In the genomic region with DNA sequence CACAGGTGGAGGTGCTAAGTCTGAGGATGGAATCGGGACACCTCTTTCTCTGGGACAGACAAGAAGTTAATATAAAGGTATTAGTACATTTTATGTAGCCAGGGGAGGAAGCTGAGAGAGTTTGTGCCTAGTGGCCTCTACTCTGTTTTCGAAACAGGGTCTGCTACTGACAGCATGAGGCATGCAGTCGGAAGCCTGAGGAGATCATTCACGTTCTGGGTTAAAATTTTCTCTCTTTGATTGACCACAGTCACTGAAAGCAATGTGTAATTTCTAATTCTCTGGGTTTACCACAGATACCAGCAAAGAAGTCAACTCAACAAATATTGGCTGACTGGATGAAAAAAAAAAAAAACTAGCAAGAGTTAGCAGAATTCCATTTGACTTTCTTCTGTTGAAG, we compare ENCODE assay signal across 32 cellular contexts. TPM values are rescaled to one million over a fixed set of nuclear protein-coding genes. Genes with fewer than 3 reads are reported as not detected.
DNase-seq lines count a peak whose midpoint lies in the region; ATAC-seq lines count a peak whose summit lies in the region.
"Had no signal": no experiment of that assay in that cellular context is flagged by ENCODE, and none has a peak within 500 bp of the region (broad histone marks: within the 10 kb centered on the region; RNA-seq: fewer than 3 reads in every experiment).

No MANE protein-coding gene starts in this region.

- H3K9me3 Mint-ChIP-seq in activated naive CD4-positive, alpha-beta T cell treated with anti-CD3 and anti-CD28 coated beads, Interleukin-2, amount 10 ng/mL, durations not matched to agents 7 days and 5 days = no peaks in the 10 kb centered on the region
- H3K9me3 Mint-ChIP-seq in activated naive CD4-positive, alpha-beta T cell treated with anti-CD3 and anti-CD28 coated beads for 36 hours = no peaks in the 10 kb centered on the region
- no peaks in the 10 kb centered on the region for H3K9me3 Mint-ChIP-seq in central memory CD8-positive, alpha-beta T cell
- no peaks in the 10 kb centered on the region for H3K9me3 Mint-ChIP-seq in stimulated activated memory B cell treated with anti-CD40 and anti-IgM and Interleukin-4, amounts not matched to agents 10 μg/mL and 1 μg/mL and 100 μg/mL, for 72 hours
- H3K9me3 Mint-ChIP-seq: CD14-positive monocyte; natural killer cell; stimulated activated naive B cell treated with anti-CD40 and anti-IgM and Interleukin-4, amounts not matched to agents 10 μg/mL and 1 μg/mL and 100 μg/mL, for 72 hours had no signal

- H3K4me3 ChIP-seq in SK-N-MC (no peak overlapping the region), right cardiac atrium (ENCODE audit: low read length) (no peak overlapping the region)
- H3K4me3 ChIP-seq: ascending aorta, esophagus squamous epithelium, lower lobe of right lung, PC-9, thoracic aorta, uterus had no signal

- peaks cover 2% of the 10 kb centered on the region for H3K4me1 ChIP-seq in right cardiac atrium (ENCODE audit: control insufficient read depth, insufficient read depth, low read length)
- H3K4me1 ChIP-seq: ascending aorta, foreskin keratinocyte, lower lobe of right lung, uterus had no signal

- no peak overlapping the region for H3K9ac ChIP-seq in SK-N-MC (ENCODE audit: insufficient read length)

- no peak overlapping the region for H3K4me3 Mint-ChIP-seq in activated naive CD4-positive, alpha-beta T cell treated with anti-CD3 and anti-CD28 coated beads, Interleukin-2, amount 10 ng/mL, durations not matched to agents 7 days and 5 days
- H3K4me3 Mint-ChIP-seq in activated naive CD4-positive, alpha-beta T cell treated with anti-CD3 and anti-CD28 coated beads for 36 hours = no peak overlapping the region
- no peak overlapping the region for H3K4me3 Mint-ChIP-seq in central memory CD8-positive, alpha-beta T cell
- no peak overlapping the region for H3K4me3 Mint-ChIP-seq in stimulated activated memory B cell treated with anti-CD40 and anti-IgM and Interleukin-4, amounts not matched to agents 10 μg/mL and 1 μg/mL and 100 μg/mL, for 72 hours
- H3K4me3 Mint-ChIP-seq: CD14-positive monocyte; natural killer cell; stimulated activated naive B cell treated with anti-CD40 and anti-IgM and Interleukin-4, amounts not matched to agents 10 μg/mL and 1 μg/mL and 100 μg/mL, for 72 hours had no signal

- peak overlapping the region; percentile 30 for H3K27ac Mint-ChIP-seq in activated naive CD4-positive, alpha-beta T cell treated with anti-CD3 and anti-CD28 coated beads, Interleukin-2, amount 10 ng/mL, durations not matched to agents 7 days and 5 days
- H3K27ac Mint-ChIP-seq in activated naive CD4-positive, alpha-beta T cell treated with anti-CD3 and anti-CD28 coated beads for 36 hours = no peak overlapping the region
- H3K27ac Mint-ChIP-seq in central memory CD8-positive, alpha-beta T cell (ENCODE audit: low read depth) = peak overlapping the region; percentile 30
- peak overlapping the region; percentile 44 for H3K27ac Mint-ChIP-seq in stimulated activated memory B cell treated with anti-CD40 and anti-IgM and Interleukin-4, amounts not matched to agents 10 μg/mL and 1 μg/mL and 100 μg/mL, for 72 hours
- H3K27ac Mint-ChIP-seq: natural killer cell; stimulated activated naive B cell treated with anti-CD40 and anti-IgM and Interleukin-4, amounts not matched to agents 10 μg/mL and 1 μg/mL and 100 μg/mL, for 72 hours had no signal

- CTCF ChIA-PET in activated naive CD4-positive, alpha-beta T cell treated with anti-CD3 and anti-CD28 coated beads, Interleukin-2, amount 10 ng/mL, durations not matched to agents 7 days and 5 days (lab: Charles Lee) = interaction anchor here (1.2 kb wide), 1 partner anchor 18 kb away, joined by 4 read pairs; no protein-coding TSS in a partner anchor
- CTCF ChIA-PET in activated naive CD4-positive, alpha-beta T cell treated with anti-CD3 and anti-CD28 coated beads for 36 hours (lab: Charles Lee) = no interaction called here

- peaks cover 26% of the 10 kb centered on the region for H3K36me3 ChIP-seq in SK-N-MC (ENCODE audit: insufficient read depth, low read length)
- H3K36me3 ChIP-seq: uterus had no signal

- no peaks in the 10 kb centered on the region for H3K27me3 Mint-ChIP-seq in activated naive CD4-positive, alpha-beta T cell treated with anti-CD3 and anti-CD28 coated beads, Interleukin-2, amount 10 ng/mL, durations not matched to agents 7 days and 5 days
- H3K27me3 Mint-ChIP-seq in activated naive CD4-positive, alpha-beta T cell treated with anti-CD3 and anti-CD28 coated beads for 36 hours (ENCODE audit: low read depth) = no peaks in the 10 kb centered on the region
- H3K27me3 Mint-ChIP-seq in central memory CD8-positive, alpha-beta T cell = no peaks in the 10 kb centered on the region
- H3K27me3 Mint-ChIP-seq in stimulated activated memory B cell treated with anti-CD40 and anti-IgM and Interleukin-4, amounts not matched to agents 10 μg/mL and 1 μg/mL and 100 μg/mL, for 72 hours = no peaks in the 10 kb centered on the region
- H3K27me3 Mint-ChIP-seq: stimulated activated naive B cell treated with anti-CD40 and anti-IgM and Interleukin-4, amounts not matched to agents 10 μg/mL and 1 μg/mL and 100 μg/mL, for 72 hours had no signal

- H3K36me3 Mint-ChIP-seq in activated naive CD4-positive, alpha-beta T cell treated with anti-CD3 and anti-CD28 coated beads, Interleukin-2, amount 10 ng/mL, durations not matched to agents 7 days and 5 days = peaks cover 57% of the 10 kb centered on the region
- H3K36me3 Mint-ChIP-seq in activated naive CD4-positive, alpha-beta T cell treated with anti-CD3 and anti-CD28 coated beads for 36 hours (ENCODE audit: low read depth) = peaks cover 17% of the 10 kb centered on the region
- peaks cover 48% of the 10 kb centered on the region for H3K36me3 Mint-ChIP-seq in central memory CD8-positive, alpha-beta T cell (ENCODE audit: insufficient read depth)
- peaks cover 31% of the 10 kb centered on the region for H3K36me3 Mint-ChIP-seq in stimulated activated memory B cell treated with anti-CD40 and anti-IgM and Interleukin-4, amounts not matched to agents 10 μg/mL and 1 μg/mL and 100 μg/mL, for 72 hours

- intact Hi-C loops in activated naive CD4-positive, alpha-beta T cell treated with anti-CD3 and anti-CD28 coated beads for 36 hours (cut with micrococcal nuclease) = no loop called here
- intact Hi-C loops in right cardiac atrium (cut with DNase I) = no loop called here

- no peak for ATAC-seq in central memory CD8-positive, alpha-beta T cell (replicated peaks; ENCODE audit: extremely low read depth, poor library complexity, severe bottlenecking)
- no peak for ATAC-seq in stimulated activated memory B cell treated with anti-CD40 and anti-IgM and Interleukin-4, amounts not matched to agents 10 μg/mL and 1 μg/mL and 100 μg/mL, for 72 hours
- no peak for ATAC-seq in right cardiac atrium
- ATAC-seq: foreskin keratinocyte; HepG2; lower lobe of right lung; natural killer cell; Right ventricle myocardium inferior; stimulated activated naive B cell treated with anti-CD40 and anti-IgM and Interleukin-4, amounts not matched to agents 10 μg/mL and 1 μg/mL and 100 μg/mL, for 72 hours had no signal

- H3K9me3 ChIP-seq in SK-N-MC (ENCODE audit: low read depth, low read length) (no peaks in the 10 kb centered on the region), right cardiac atrium (ENCODE audit: control insufficient read depth, low read length) (no peaks in the 10 kb centered on the region)
- H3K9me3 ChIP-seq: ascending aorta, esophagus squamous epithelium, lower lobe of right lung, thoracic aorta, uterus had no signal

- 95% methylated on average over 4 of the region's 4 CpGs for WGBS in right cardiac atrium

- no peak for DNase-seq in activated naive CD4-positive, alpha-beta T cell treated with anti-CD3 and anti-CD28 coated beads, Interleukin-2, amount 10 ng/mL, durations not matched to agents 7 days and 5 days
- DNase-seq in activated naive CD4-positive, alpha-beta T cell treated with anti-CD3 and anti-CD28 coated beads for 36 hours = no peak
- DNase-seq in SK-N-MC (ENCODE audit: low read depth, low spot score) (no peak), right cardiac atrium (no peak), RPMI8226 (no peak), DMS 273 treated with DMSO at 0.1 percent for 48 hours (lab: John Stamatoyannopoulos, UW) (no peak)
- DNase-seq in central memory CD8-positive, alpha-beta T cell (ENCODE audit: low spot score in 2 of 2) = no peak
- DNase-seq: activated CD4-positive, alpha-beta T cell treated with anti-CD3 and anti-CD28 coated beads for 1 hour; activated naive CD4-positive, alpha-beta T cell treated with anti-CD3 and anti-CD28 coated beads, Interleukin-2, amount 50 U/mL, for 16 hours; central memory CD4-positive, alpha-beta T cell; dermis blood vessel endothelial cell; DND-41; esophagus squamous epithelium; foreskin keratinocyte; GF-D8; Kasumi-1; lower lobe of right lung; natural killer cell; NCI-H1417; NCI-H2081; NCI-H2227 treated with DMSO at 0.1 percent for 48 hours; NCI-H526; occipital lobe; PC-9; stimulated activated naive B cell treated with anti-CD40 and anti-IgM and Interleukin-4, amounts not matched to agents 10 μg/mL and 1 μg/mL and 100 μg/mL, for 72 hours; uterus had no signal

- no peaks in the 10 kb centered on the region for H3K27me3 ChIP-seq in right cardiac atrium (ENCODE audit: control insufficient read depth, insufficient read depth)
- H3K27me3 ChIP-seq: ascending aorta, esophagus squamous epithelium, foreskin keratinocyte, uterus had no signal

- H3K27ac ChIP-seq in SK-N-MC = peak overlapping the region; percentile 40; the same call in 1 of the 2 replicates
- no peak overlapping the region for H3K27ac ChIP-seq in right cardiac atrium (ENCODE audit: low read length)
- H3K27ac ChIP-seq: ascending aorta, esophagus squamous epithelium, foreskin keratinocyte, lower lobe of right lung, PC-9, thoracic aorta, uterus had no signal

- H3K4me1 Mint-ChIP-seq in activated naive CD4-positive, alpha-beta T cell treated with anti-CD3 and anti-CD28 coated beads, Interleukin-2, amount 10 ng/mL, durations not matched to agents 7 days and 5 days = peaks cover 31% of the 10 kb centered on the region
- peaks cover 36% of the 10 kb centered on the region for H3K4me1 Mint-ChIP-seq in activated naive CD4-positive, alpha-beta T cell treated with anti-CD3 and anti-CD28 coated beads for 36 hours (ENCODE audit: low read depth)
- H3K4me1 Mint-ChIP-seq in central memory CD8-positive, alpha-beta T cell = peaks cover 31% of the 10 kb centered on the region
- H3K4me1 Mint-ChIP-seq in stimulated activated memory B cell treated with anti-CD40 and anti-IgM and Interleukin-4, amounts not matched to agents 10 μg/mL and 1 μg/mL and 100 μg/mL, for 72 hours = peaks cover 31% of the 10 kb centered on the region

RNA-seq across cellular contexts. Expression of gene KCTD7, which starts 53.3 kb away (rescaled TPM):
- total RNA-seq in activated naive CD4-positive, alpha-beta T cell treated with anti-CD3 and anti-CD28 coated beads for 36 hours = 1 to 10 TPM; 6.3 to 7.5 TPM
- 10 to 100 TPM in 2 of 4 donors, 1 to 10 TPM in 2; 5.9 to 13.2 (median 10.2) TPM for total RNA-seq in right cardiac atrium
- polyA plus RNA-seq in right cardiac atrium = 8.5 TPM
